Comparison of ENCODE assay signal across 10 cellular contexts in the genomic region with DNA sequence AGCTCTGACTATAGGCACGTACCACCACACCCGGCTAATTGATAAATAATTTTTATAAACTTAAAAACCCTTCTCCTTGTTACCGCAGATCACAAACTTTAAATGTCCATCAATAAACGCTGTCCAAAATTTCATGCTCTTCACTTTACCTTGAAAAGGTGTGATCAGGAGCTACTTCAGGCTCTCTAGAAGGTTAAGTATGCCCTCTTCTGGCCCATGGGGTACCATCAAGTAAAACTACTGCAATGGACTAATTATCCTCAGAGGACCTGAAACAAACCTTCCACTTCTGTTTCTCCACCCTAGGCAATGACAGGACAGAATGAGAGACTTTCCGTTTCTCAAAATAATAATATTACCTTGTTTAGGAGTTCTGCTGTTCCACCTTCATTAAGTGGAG. TPM values are rescaled to one million over a fixed set of nuclear protein-coding genes. Genes with fewer than 3 reads are reported as not detected.
A peak's percentile ranks its signal among the peaks of the same experiment; 100 is the strongest.
DNase-seq lines count a peak whose midpoint lies in the region; ATAC-seq and TF ChIP-seq lines count a peak whose summit lies in the region.
"Had no signal": no experiment of that assay in that cellular context is flagged by ENCODE, and none has a peak within 500 bp of the region (broad histone marks: within the 10 kb centered on the region; RNA-seq: fewer than 3 reads in every experiment).

No MANE protein-coding gene starts in this region.

- in situ Hi-C loops in brain microvascular endothelial cell (cut with HindIII; ENCODE audit: low pct_ligation_motif_present, low sequenced_read_pairs) = no loop called here

- H3K27ac ChIP-seq in brain microvascular endothelial cell = no peak overlapping the region
- no peak overlapping the region for H3K27ac ChIP-seq in neural cell (ENCODE audit: low read length)
- H3K27ac ChIP-seq: body of pancreas had no signal

- H3K27me3 ChIP-seq in brain microvascular endothelial cell (replicated peaks) = no peaks in the 10 kb centered on the region
- no peaks in the 10 kb centered on the region for H3K27me3 ChIP-seq in neural cell (ENCODE audit: insufficient read depth, low read depth, low read length)
- H3K27me3 ChIP-seq: body of pancreas had no signal

- no peaks in the 10 kb centered on the region for H3K9me3 ChIP-seq in neural cell (ENCODE audit: low read length)
- H3K9me3 ChIP-seq: body of pancreas had no signal

- H3K9me2 ChIP-seq in neural cell (ENCODE audit: insufficient read depth, low read length) = no peaks in the 10 kb centered on the region

- no peak for ATAC-seq in HG02973 (IDR thresholded peaks at IDR 0.05; ENCODE audit: unreplicated experiment)
- ATAC-seq in GM21526 (IDR thresholded peaks at IDR 0.05; ENCODE audit: low FRiP score, unreplicated experiment) = no peak
- ATAC-seq: body of pancreas had no signal

- no peak overlapping the region for H3K4me3 ChIP-seq in brain microvascular endothelial cell (ENCODE audit: low read depth, low read length)
- H3K4me3 ChIP-seq in neural cell (ENCODE audit: low read length) = no peak overlapping the region
- H3K4me3 ChIP-seq: body of pancreas, lung had no signal

- peak; percentile 22 for TF ChIP-seq RAD21 in neural cell (conservative IDR thresholded peaks at IDR 0.05)

- no peaks in the 10 kb centered on the region for H3K79me2 ChIP-seq in neural cell (replicated peaks; ENCODE audit: insufficient read depth, low read length)

- TF ChIP-seq CTCF in brain microvascular endothelial cell (IDR thresholded peaks at IDR 0.05; ENCODE audit: low read depth, low read length, missing control alignments) (peak; percentile 51), neural cell (IDR thresholded peaks at IDR 0.05; ENCODE audit: poor library complexity, severe bottlenecking) (peak; percentile 27)

- H4K20me1 ChIP-seq in neural cell (ENCODE audit: insufficient read depth) = no peaks in the 10 kb centered on the region

- peak; percentile 20 for DNase-seq in NCI-H1105 treated with DMSO at 0.1 percent for 48 hours (lab: John Stamatoyannopoulos, UW)
- DNase-seq in NCI-H1105 (lab: John Stamatoyannopoulos, UW) = no peak
- peak; percentile 40 for DNase-seq in LoVo (ENCODE audit: low spot score)
- no peak for DNase-seq in brain microvascular endothelial cell
- no peak for DNase-seq in NCI-H2081 treated with DMSO at 0.1 percent for 48 hours (lab: John Stamatoyannopoulos, UW)

- no peaks in the 10 kb centered on the region for H3F3A ChIP-seq in neural cell (ENCODE audit: insufficient read depth, low read length, poor library complexity, severe bottlenecking)

- H3K4me2 ChIP-seq in neural cell (ENCODE audit: low read length) = no peak overlapping the region

- no peak for TF ChIP-seq EP300 in neural cell (conservative IDR thresholded peaks at IDR 0.05; ENCODE audit: poor library complexity, severe bottlenecking)

- peaks cover 14% of the 10 kb centered on the region for H3K36me3 ChIP-seq in brain microvascular endothelial cell (replicated peaks)
- peaks cover 10% of the 10 kb centered on the region for H3K36me3 ChIP-seq in neural cell (ENCODE audit: insufficient read depth, low read length)

- no peak overlapping the region for H2AFZ ChIP-seq in neural cell (ENCODE audit: low read depth, low read length)

- H3K9ac ChIP-seq in neural cell (ENCODE audit: low read length) = no peak overlapping the region

TF ChIP-seq in neural cell, 6 proteins besides CTCF, POLR2A, EP300 and RAD21:
- TF ChIP-seq MXI1 (conservative IDR thresholded peaks at IDR 0.05; ENCODE audit: poor library complexity, severe bottlenecking) = no peak
- no peak for TF ChIP-seq TAF1 (IDR thresholded peaks at IDR 0.05; ENCODE audit: low read depth)
- TF ChIP-seq, protein P1, sequence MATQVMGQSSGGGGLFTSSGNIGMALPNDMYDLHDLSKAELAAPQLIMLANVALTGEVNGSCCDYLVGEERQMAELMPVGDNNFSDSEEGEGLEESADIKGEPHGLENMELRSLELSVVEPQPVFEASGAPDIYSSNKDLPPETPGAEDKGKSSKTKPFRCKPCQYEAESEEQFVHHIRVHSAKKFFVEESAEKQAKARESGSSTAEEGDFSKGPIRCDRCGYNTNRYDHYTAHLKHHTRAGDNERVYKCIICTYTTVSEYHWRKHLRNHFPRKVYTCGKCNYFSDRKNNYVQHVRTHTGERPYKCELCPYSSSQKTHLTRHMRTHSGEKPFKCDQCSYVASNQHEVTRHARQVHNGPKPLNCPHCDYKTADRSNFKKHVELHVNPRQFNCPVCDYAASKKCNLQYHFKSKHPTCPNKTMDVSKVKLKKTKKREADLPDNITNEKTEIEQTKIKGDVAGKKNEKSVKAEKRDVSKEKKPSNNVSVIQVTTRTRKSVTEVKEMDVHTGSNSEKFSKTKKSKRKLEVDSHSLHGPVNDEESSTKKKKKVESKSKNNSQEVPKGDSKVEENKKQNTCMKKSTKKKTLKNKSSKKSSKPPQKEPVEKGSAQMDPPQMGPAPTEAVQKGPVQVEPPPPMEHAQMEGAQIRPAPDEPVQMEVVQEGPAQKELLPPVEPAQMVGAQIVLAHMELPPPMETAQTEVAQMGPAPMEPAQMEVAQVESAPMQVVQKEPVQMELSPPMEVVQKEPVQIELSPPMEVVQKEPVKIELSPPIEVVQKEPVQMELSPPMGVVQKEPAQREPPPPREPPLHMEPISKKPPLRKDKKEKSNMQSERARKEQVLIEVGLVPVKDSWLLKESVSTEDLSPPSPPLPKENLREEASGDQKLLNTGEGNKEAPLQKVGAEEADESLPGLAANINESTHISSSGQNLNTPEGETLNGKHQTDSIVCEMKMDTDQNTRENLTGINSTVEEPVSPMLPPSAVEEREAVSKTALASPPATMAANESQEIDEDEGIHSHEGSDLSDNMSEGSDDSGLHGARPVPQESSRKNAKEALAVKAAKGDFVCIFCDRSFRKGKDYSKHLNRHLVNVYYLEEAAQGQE (IDR thresholded peaks at IDR 0.05; ENCODE audit: borderline replicate concordance) = no peak
- TF ChIP-seq POLR2AphosphoS5 (IDR thresholded peaks at IDR 0.05) = no peak
- no peak for TF ChIP-seq EZH2 (IDR thresholded peaks at IDR 0.05; ENCODE audit: borderline replicate concordance, insufficient read depth, low read length, poor library complexity, severe bottlenecking)
- peak; percentile 21 for TF ChIP-seq SMC3 (conservative IDR thresholded peaks at IDR 0.05; ENCODE audit: poor library complexity)

RNA-seq across cellular contexts. Expression of gene LZTFL1, which starts 9.2 kb away (rescaled TPM):
- 26.8 and 27.6 TPM in 2 replicates for polyA plus RNA-seq in neural cell
- 27.3 and 44.0 TPM in 2 replicates for polyA minus RNA-seq in neural cell

RNA-seq across cellular contexts. Expression of gene SLC6A20, which starts 36.4 kb away (rescaled TPM):
- polyA plus RNA-seq in neural cell = not detected in 2 replicates
- not detected in 2 replicates for polyA minus RNA-seq in neural cell

RNA-seq across cellular contexts. Expression of gene CCR9, which starts 53.7 kb away (rescaled TPM):
- not detected in 2 replicates for polyA plus RNA-seq in neural cell
- polyA minus RNA-seq in neural cell = not detected in 2 replicates

Comparison
In these comparisons a context has a peak if more than half of its experiments do, and no peak if none do; other contexts are left out.
1. DNase-seq: peak in NCI-H1105 treated with DMSO at 0.1 percent for 48 hours (single experiment) and LoVo (single experiment); none in NCI-H1105 (single experiment), brain microvascular endothelial cell (single experiment) and NCI-H2081 treated with DMSO at 0.1 percent for 48 hours (single experiment).